Comparison of ENCODE assay signal across 15 cellular contexts in genomic region chr3:170331143-170331542, GRCh38. TPM values are rescaled to one million over a fixed set of nuclear protein-coding genes. Genes with fewer than 3 reads are reported as not detected.
A peak's percentile ranks its signal among the peaks of the same experiment; 100 is the strongest.
DNase-seq lines count a peak whose midpoint lies in the region; ATAC-seq and TF ChIP-seq lines count a peak whose summit lies in the region.
"Had no signal": no experiment of that assay in that cellular context is flagged by ENCODE, and none has a peak within 500 bp of the region (broad histone marks: within the 10 kb centered on the region; RNA-seq: fewer than 3 reads in every experiment).

No MANE protein-coding gene starts in this region.

- H3K27ac ChIP-seq in smooth muscle cell (ENCODE audit: low read depth): peak overlapping the region; percentile 42
- H3K27ac ChIP-seq: cardiac muscle cell had no signal

- H3K9ac ChIP-seq in smooth muscle cell (ENCODE audit: low read depth): no peak overlapping the region

- no peaks in the 10 kb centered on the region for H3K4me1 ChIP-seq in smooth muscle cell (ENCODE audit: low read depth)

- no peaks in the 10 kb centered on the region for H3K27me3 ChIP-seq in smooth muscle cell (ENCODE audit: low read depth)
- H3K27me3 ChIP-seq: cardiac muscle cell had no signal

- peak; percentile 84 for ATAC-seq in GM19025 (IDR thresholded peaks at IDR 0.05; ENCODE audit: low read depth, unreplicated experiment)

- WGBS in smooth muscle cell (ENCODE audit: low lambda C conversion rate): 79% methylated on average over 4 of the region's 4 CpGs

- H3K4me2 ChIP-seq in smooth muscle cell: no peak overlapping the region

- H3K79me2 ChIP-seq in smooth muscle cell (ENCODE audit: low read depth): no peaks in the 10 kb centered on the region

- no peaks in the 10 kb centered on the region for H3K9me3 ChIP-seq in smooth muscle cell (replicated peaks; ENCODE audit: low read depth)

- no peaks in the 10 kb centered on the region for H3K36me3 ChIP-seq in smooth muscle cell (ENCODE audit: low read depth)
- H3K36me3 ChIP-seq: cardiac muscle cell had no signal

- no peaks in the 10 kb centered on the region for H3F3A ChIP-seq in smooth muscle cell (ENCODE audit: low read depth)

- H3K4me3 ChIP-seq in choroid plexus epithelial cell (ENCODE audit: low read depth, low read length) (no peak overlapping the region), smooth muscle cell (no peak overlapping the region)
- H3K4me3 ChIP-seq: cardiac muscle cell had no signal

- TF ChIP-seq CTCF in choroid plexus epithelial cell (conservative IDR thresholded peaks at IDR 0.05; ENCODE audit: low read depth, low read length) (no peak), smooth muscle cell (IDR thresholded peaks at IDR 0.05; ENCODE audit: borderline replicate concordance, insufficient read depth, poor library complexity, severe bottlenecking) (no peak)

- DNase-seq in HuH-7.5 (ENCODE audit: low spot score) (peak; percentile 35), choroid plexus epithelial cell (ENCODE audit: low read depth) (peak; percentile 49), smooth muscle cell (lab: John Stamatoyannopoulos, UW; ENCODE audit: unreplicated experiment) (no peak), NCI-H774 (lab: John Stamatoyannopoulos, UW) (no peak)
- no peak for DNase-seq in stimulated activated CD4-positive, alpha-beta T cell treated with anti-CD3 and anti-CD28 coated beads, Interleukin-2, amount 100 ng/mL, for 48 hours
- DNase-seq in activated naive CD4-positive, alpha-beta T cell (lab: John Stamatoyannopoulos, UW): no peak
- DNase-seq: activated CD4-positive, alpha-beta T cell treated with anti-CD3 and anti-CD28 coated beads for 1 hour; activated effector memory CD4-positive, alpha-beta T cell treated with anti-CD3 and anti-CD28 coated beads, Interleukin-2, amount 50 U/mL, for 16 hours; immature natural killer cell; Karpas-422; NCI-H226; nephron progenitor cell; SIG-M5 had no signal

- no peak overlapping the region for H2AFZ ChIP-seq in smooth muscle cell (ENCODE audit: low read depth)

- H4K20me1 ChIP-seq in smooth muscle cell (ENCODE audit: low read depth): no peaks in the 10 kb centered on the region

RNA-seq across cellular contexts. Expression of gene SKIL, which starts 26.4 kb away (rescaled TPM):
- 167 and 207 TPM in 2 replicates for total RNA-seq in smooth muscle cell
- polyA plus RNA-seq in smooth muscle cell: 22.0 and 45.0 TPM in 2 replicates

Comparison
In these comparisons a context has a peak if more than half of its experiments do, and no peak if none do; other contexts are left out.
1. DNase-seq: peak in HuH-7.5 (single experiment) and choroid plexus epithelial cell (single experiment); none in smooth muscle cell (single experiment), stimulated activated CD4-positive, alpha-beta T cell treated with anti-CD3 and anti-CD28 coated beads, Interleukin-2, amount 100 ng/mL, for 48 hours (0 of 2), NCI-H774 (single experiment) and activated naive CD4-positive, alpha-beta T cell (0 of 4).